Comparison of ENCODE assay signal across 8 cellular contexts in the genomic region with DNA sequence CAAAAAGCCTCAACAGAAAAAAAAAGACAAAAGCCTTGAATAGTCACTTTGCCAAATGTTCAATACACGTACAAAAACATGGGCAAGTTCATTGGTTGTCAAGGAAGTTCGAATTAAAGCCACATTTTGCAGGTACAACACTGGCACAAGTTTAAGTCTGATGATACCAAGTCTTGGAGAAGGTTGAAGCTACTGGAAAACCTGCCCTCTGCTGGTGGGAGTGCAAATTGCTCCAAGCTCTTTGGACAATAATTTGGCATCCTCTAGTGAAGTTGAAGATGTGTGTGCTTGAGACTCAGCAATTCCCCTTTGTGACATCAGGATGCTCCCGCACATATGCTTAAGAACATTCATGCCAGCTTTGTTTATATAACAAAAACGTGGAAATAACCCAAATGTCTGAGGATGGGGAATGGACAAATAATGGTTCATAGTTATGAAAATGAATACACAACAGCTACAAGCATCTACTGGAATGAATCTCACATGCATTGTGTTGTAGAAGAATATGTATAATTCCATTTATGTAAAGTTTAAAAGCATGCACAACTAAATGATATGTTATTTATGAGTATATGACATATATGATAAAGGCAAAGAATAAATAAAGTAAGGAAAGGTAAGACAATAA.
DNase-seq lines count a peak whose midpoint lies in the region; ATAC-seq and TF ChIP-seq lines count a peak whose summit lies in the region.

No MANE protein-coding gene starts in this region.

- H3K9me3 Mint-ChIP-seq in activated naive CD4-positive, alpha-beta T cell treated with anti-CD3 and anti-CD28 coated beads for 36 hours, result no peaks in the 10 kb centered on the region

- peak; percentile 27 for DNase-seq in GM10266 (ENCODE audit: extremely low spot score)
- peak; percentile 2 for DNase-seq in SHP77 treated with DMSO at 0.1 percent for 48 hours (lab: John Stamatoyannopoulos, UW)
- peak; percentile 80 for DNase-seq in activated naive CD4-positive, alpha-beta T cell treated with anti-CD3 and anti-CD28 coated beads for 36 hours
- peak; percentile 3 for DNase-seq in iPS DF 19.7 (ENCODE audit: low read depth, low spot score)
- DNase-seq in stimulated activated CD4-positive, alpha-beta T cell treated with anti-CD3 and anti-CD28 coated beads, Interleukin-1b, Interleukin-23, amount 100 ng/mL, for 1 hour (ENCODE audit: low read depth in 2 of 2), result peak; percentile 7 to 35
- DNase-seq in hippocampal formation (lab: John Stamatoyannopoulos, UW), result no peak

- CTCF ChIA-PET in activated naive CD4-positive, alpha-beta T cell treated with anti-CD3 and anti-CD28 coated beads for 36 hours (lab: Charles Lee), result interaction anchor here (0.7 to 1.2 kb wide), 6 partner anchors 12 to 1662 kb away, joined by 3 to 16 read pairs (median 4); no protein-coding TSS in a partner anchor

- peaks cover 12% of the 10 kb centered on the region for H3K27me3 Mint-ChIP-seq in activated naive CD4-positive, alpha-beta T cell treated with anti-CD3 and anti-CD28 coated beads for 36 hours (ENCODE audit: low read depth)

- no peak overlapping the region for H3K27ac Mint-ChIP-seq in activated naive CD4-positive, alpha-beta T cell treated with anti-CD3 and anti-CD28 coated beads for 36 hours

- intact Hi-C loops in activated naive CD4-positive, alpha-beta T cell treated with anti-CD3 and anti-CD28 coated beads for 36 hours (cut with micrococcal nuclease), result loop anchor here (1.0 to 10.0 kb wide), 7 partner anchors 115 to 729 kb away; no protein-coding TSS in a partner anchor

- TF ChIP-seq CTCF in GM10266 (IDR thresholded peaks at IDR 0.05; ENCODE audit: control insufficient read depth, insufficient read depth, low read depth, missing control alignments), result peak; percentile 78

- no peak overlapping the region for H3K4me3 Mint-ChIP-seq in activated naive CD4-positive, alpha-beta T cell treated with anti-CD3 and anti-CD28 coated beads for 36 hours

- no peaks in the 10 kb centered on the region for H3K4me1 Mint-ChIP-seq in activated naive CD4-positive, alpha-beta T cell treated with anti-CD3 and anti-CD28 coated beads for 36 hours (ENCODE audit: low read depth)

- no peaks in the 10 kb centered on the region for H3K36me3 Mint-ChIP-seq in activated naive CD4-positive, alpha-beta T cell treated with anti-CD3 and anti-CD28 coated beads for 36 hours (ENCODE audit: low read depth)

- ATAC-seq in HG03175 (IDR thresholded peaks at IDR 0.05; ENCODE audit: unreplicated experiment) (peak; percentile 73), HG03571 (IDR thresholded peaks at IDR 0.05; ENCODE audit: unreplicated experiment) (no peak)

Comparison
In these comparisons a context has a peak if more than half of its experiments do, and no peak if none do; other contexts are left out.
1. DNase-seq: peak in GM10266 (single experiment), SHP77 treated with DMSO at 0.1 percent for 48 hours (single experiment), activated naive CD4-positive, alpha-beta T cell treated with anti-CD3 and anti-CD28 coated beads for 36 hours (single experiment), iPS DF 19.7 (single experiment) and stimulated activated CD4-positive, alpha-beta T cell treated with anti-CD3 and anti-CD28 coated beads, Interleukin-1b, Interleukin-23, amount 100 ng/mL, for 1 hour (2 of 2); none in hippocampal formation (0 of 2).